Comparison of ENCODE assay signal across 26 cellular contexts in the genomic region with DNA sequence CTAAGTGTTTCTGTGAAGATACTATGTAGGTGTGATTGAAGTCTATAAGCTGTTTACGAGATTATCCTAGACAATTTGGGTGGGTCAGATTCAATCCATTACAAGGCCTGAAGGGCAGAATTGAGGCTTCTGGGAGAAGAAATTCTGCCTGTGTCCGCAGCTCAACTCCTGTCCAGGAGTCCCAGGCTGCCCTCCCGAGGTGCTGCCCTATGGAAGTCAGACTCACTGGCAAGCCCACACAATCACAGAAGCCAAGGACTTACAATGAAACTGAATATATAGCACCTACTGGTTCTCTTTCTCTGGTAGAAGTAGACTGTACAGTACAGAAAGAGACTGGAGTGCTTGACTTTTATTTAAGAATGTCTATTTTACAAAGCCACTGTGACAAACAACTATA.
"Had no signal": no experiment of that assay in that cellular context is flagged by ENCODE, and none has a peak within 500 bp of the region (broad histone marks: within the 10 kb centered on the region; RNA-seq: fewer than 3 reads in every experiment).

No MANE protein-coding gene starts in this region.

- ATAC-seq: activated CD4-positive, CD25-positive, alpha-beta regulatory T cell treated with anti-CD3 and anti-CD28 coated beads, Interleukin-2, amount 50 U/mL, for 24 hours; activated CD8-positive, alpha-beta T cell treated with anti-CD3 and anti-CD28 coated beads for 36 hours; activated T-cell treated with anti-CD3 and anti-CD28 coated beads, Interleukin-2, amount 50 U/mL, for 4 hours; activated T-helper 17 cell treated with anti-CD3 and anti-CD28 coated beads, Interleukin-2, amount 50 U/mL, for 72 hours; T-helper 17 cell had no signal

- H3K27me3 ChIP-seq: brain microvascular endothelial cell, esophagus squamous epithelium had no signal

- H3K27ac ChIP-seq: brain microvascular endothelial cell, epithelial cell of prostate, esophagus squamous epithelium, WERI-Rb-1 had no signal

- DNase-seq: activated B cell treated with CpG ODN at 0.5 μM for 24 hours; activated CD4-positive, alpha-beta T cell treated with anti-CD3 and anti-CD28 coated beads for 48 hours; activated CD4-positive, alpha-beta T cell treated with anti-CD3 and anti-CD28 coated beads, Interleukin-2, amount 50 U/mL, for 1 hour; activated CD4-positive, alpha-beta T cell treated with anti-CD3 and anti-CD28 coated beads, Interleukin-2, amount 50 U/mL, for 48 hours; activated CD8-positive, alpha-beta memory T cell treated with anti-CD3 and anti-CD28 coated beads for 24 hours; activated CD8-positive, alpha-beta T cell treated with anti-CD3 and anti-CD28 coated beads for 36 hours; activated effector memory CD4-positive, alpha-beta T cell treated with Interleukin-2 at 50 U/mL for 16 hours; activated gamma-delta T cell treated with Interleukin-2 at 50 U/mL for 16 hours; activated naive CD4-positive, alpha-beta T cell treated with anti-CD3 and anti-CD28 coated beads, Interleukin-2, amount 50 U/mL, for 16 hours; activated naive CD4-positive, alpha-beta T cell treated with Interleukin-2 at 50 U/mL for 16 hours; activated T-cell treated with anti-CD3 and anti-CD28 coated beads, Interleukin-2, amount 50 U/mL, for 4 hours; amniotic stem cell; anterior cingulate cortex; brain microvascular endothelial cell; caudate nucleus; cortex of kidney; effector CD8-positive, alpha-beta T cell; esophagus squamous epithelium; foreskin melanocyte; T-helper 1 cell; T-helper 17 cell; T1000; WERI-Rb-1 had no signal

- H3K36me3 ChIP-seq: brain microvascular endothelial cell, esophagus squamous epithelium, WERI-Rb-1 had no signal

- H3K4me3 ChIP-seq: esophagus squamous epithelium had no signal

- H3K9me3 ChIP-seq: esophagus squamous epithelium had no signal
